Comparison of ENCODE assay signal across 9 cellular contexts in the genomic region with DNA sequence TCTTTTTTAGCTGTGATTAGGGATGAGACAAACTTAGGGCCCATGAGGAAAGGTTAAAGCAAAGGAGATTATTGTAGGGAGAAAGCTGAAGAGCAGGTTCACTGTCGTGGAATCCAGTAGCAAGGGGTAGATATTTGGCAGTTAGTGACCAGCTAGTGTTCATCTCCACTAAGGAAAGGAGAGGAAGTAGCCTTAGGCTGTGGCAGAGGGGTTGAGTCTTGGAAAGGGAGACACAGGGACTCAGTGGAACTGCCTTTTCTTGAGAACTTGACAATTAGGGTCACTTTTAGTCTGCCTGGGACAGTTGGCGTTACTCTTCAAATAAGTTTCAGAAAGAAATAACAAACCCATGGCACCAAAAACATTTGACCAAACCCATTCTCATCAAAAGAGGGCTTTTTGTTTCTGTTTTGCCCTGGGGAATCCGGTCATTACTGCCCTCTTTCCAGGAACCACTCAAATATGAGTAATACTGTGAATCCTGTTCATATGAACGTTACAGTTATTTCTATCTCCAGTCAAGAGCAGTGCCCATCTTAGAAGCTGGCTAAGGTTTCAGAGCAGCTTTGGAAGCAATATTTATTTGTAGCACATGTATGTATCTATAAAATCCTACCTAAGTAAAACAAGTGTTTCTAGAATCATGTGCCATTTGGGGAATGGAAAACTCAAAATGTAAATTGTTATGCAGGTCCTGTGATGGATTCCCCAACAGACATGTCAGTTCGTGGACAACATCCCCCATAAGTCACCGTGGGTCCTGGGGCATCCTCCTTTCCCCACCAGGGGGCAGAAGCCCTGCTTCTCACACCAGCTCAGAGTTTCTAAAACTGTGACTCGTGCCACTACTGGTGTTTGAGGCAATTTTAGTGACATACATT.
A peak's percentile ranks its signal among the peaks of the same experiment; 100 is the strongest.
DNase-seq lines count a peak whose midpoint lies in the region; ATAC-seq and TF ChIP-seq lines count a peak whose summit lies in the region.
"Had no signal": no experiment of that assay in that cellular context is flagged by ENCODE, and none has a peak within 500 bp of the region (broad histone marks: within the 10 kb centered on the region; RNA-seq: fewer than 3 reads in every experiment).

No MANE protein-coding gene starts in this region.

- peak; percentile 43 for TF ChIP-seq CTCF in kidney epithelial cell (IDR thresholded peaks at IDR 0.05; ENCODE audit: insufficient read depth, low read length, poor library complexity, severe bottlenecking)

- intact Hi-C loops in activated T-helper 2 cell treated with anti-CD3 and anti-CD28 coated beads, Interferon-gamma antibody, Interleukin-2, Interleukin-4, amounts not matched to agents 10 μg/mL and 5 μg/mL and 100 μg/mL, durations not matched to agents 14 hours and 24 hours and 36 hours (cut with micrococcal nuclease): loop anchor here (1.0 to 5.0 kb wide), 2 partner anchors 79 to 344 kb away; a partner anchor contains a TSS

- H3K4me3 Mint-ChIP-seq in activated T-helper 2 cell treated with anti-CD3 and anti-CD28 coated beads, Interferon-gamma antibody, Interleukin-2, Interleukin-4, amounts not matched to agents 10 μg/mL and 5 μg/mL and 100 μg/mL, durations not matched to agents 14 hours and 24 hours and 36 hours (ENCODE audit: low read depth): no peak overlapping the region

- no peaks in the 10 kb centered on the region for H3K9me3 Mint-ChIP-seq in activated T-helper 2 cell treated with anti-CD3 and anti-CD28 coated beads, Interferon-gamma antibody, Interleukin-2, Interleukin-4, amounts not matched to agents 10 μg/mL and 5 μg/mL and 100 μg/mL, durations not matched to agents 14 hours and 24 hours and 36 hours

- peaks cover 20% of the 10 kb centered on the region for H3K27me3 Mint-ChIP-seq in activated T-helper 2 cell treated with anti-CD3 and anti-CD28 coated beads, Interferon-gamma antibody, Interleukin-2, Interleukin-4, amounts not matched to agents 10 μg/mL and 5 μg/mL and 100 μg/mL, durations not matched to agents 14 hours and 24 hours and 36 hours (ENCODE audit: low read depth)

- DNase-seq in NCI-H1436 (lab: John Stamatoyannopoulos, UW) (peak; percentile 8), NCI-H1436 treated with DMSO at 0.1 percent for 48 hours (lab: John Stamatoyannopoulos, UW) (no peak), RPMI8226 (peak; percentile 54), kidney epithelial cell (ENCODE audit: low read depth) (no peak), NCI-H226 (no peak)
- peak; percentile 32 for DNase-seq in activated T-helper 2 cell treated with anti-CD3 and anti-CD28 coated beads, Interferon-gamma antibody, Interleukin-2, Interleukin-4, amounts not matched to agents 10 μg/mL and 5 μg/mL and 100 μg/mL, durations not matched to agents 14 hours and 24 hours and 36 hours (ENCODE audit: low spot score)
- peak; percentile 3 to 10 for DNase-seq in stimulated activated CD8-positive, alpha-beta memory T cell treated with anti-CD3 and anti-CD28 coated beads, Interleukin-7, amount 100 ng/mL, for 1 hour (ENCODE audit: low read depth in 2 of 2)

- H3K36me3 ChIP-seq in kidney epithelial cell (ENCODE audit: control insufficient read depth, insufficient read depth, low read length): no peaks in the 10 kb centered on the region
- H3K36me3 ChIP-seq: BLaER1 treated with 17β-estradiol and CSF1 and Interleukin-3, amounts not matched to agents 10 nM and 100 nM had no signal

- H3K27ac Mint-ChIP-seq in activated T-helper 2 cell treated with anti-CD3 and anti-CD28 coated beads, Interferon-gamma antibody, Interleukin-2, Interleukin-4, amounts not matched to agents 10 μg/mL and 5 μg/mL and 100 μg/mL, durations not matched to agents 14 hours and 24 hours and 36 hours: peak overlapping the region; percentile 33

- no peak overlapping the region for H3K4me3 ChIP-seq in kidney epithelial cell (ENCODE audit: low read depth, low read length)
- H3K4me3 ChIP-seq: BLaER1 treated with 17β-estradiol and CSF1 and Interleukin-3, amounts not matched to agents 10 nM and 100 nM had no signal

- no peaks in the 10 kb centered on the region for H3K36me3 Mint-ChIP-seq in activated T-helper 2 cell treated with anti-CD3 and anti-CD28 coated beads, Interferon-gamma antibody, Interleukin-2, Interleukin-4, amounts not matched to agents 10 μg/mL and 5 μg/mL and 100 μg/mL, durations not matched to agents 14 hours and 24 hours and 36 hours (ENCODE audit: low read depth)

- H3K4me1 Mint-ChIP-seq in activated T-helper 2 cell treated with anti-CD3 and anti-CD28 coated beads, Interferon-gamma antibody, Interleukin-2, Interleukin-4, amounts not matched to agents 10 μg/mL and 5 μg/mL and 100 μg/mL, durations not matched to agents 14 hours and 24 hours and 36 hours (ENCODE audit: low read depth): peaks cover 8% of the 10 kb centered on the region

- no peaks in the 10 kb centered on the region for H3K27me3 ChIP-seq in kidney epithelial cell (ENCODE audit: control insufficient read depth, insufficient read depth, low read length)
- H3K27me3 ChIP-seq: BLaER1 treated with 17β-estradiol and CSF1 and Interleukin-3, amounts not matched to agents 10 nM and 100 nM had no signal

- ATAC-seq in HG02938 (IDR thresholded peaks at IDR 0.05; ENCODE audit: unreplicated experiment): peak; percentile 71

Comparison
In these comparisons a context has a peak if more than half of its experiments do, and no peak if none do; other contexts are left out.
1. DNase-seq: peak in NCI-H1436 (single experiment), RPMI8226 (single experiment), activated T-helper 2 cell treated with anti-CD3 and anti-CD28 coated beads, Interferon-gamma antibody, Interleukin-2, Interleukin-4, amounts not matched to agents 10 μg/mL and 5 μg/mL and 100 μg/mL, durations not matched to agents 14 hours and 24 hours and 36 hours (single experiment) and stimulated activated CD8-positive, alpha-beta memory T cell treated with anti-CD3 and anti-CD28 coated beads, Interleukin-7, amount 100 ng/mL, for 1 hour (2 of 2); none in NCI-H1436 treated with DMSO at 0.1 percent for 48 hours (single experiment), kidney epithelial cell (single experiment) and NCI-H226 (single experiment).